Comparison of ENCODE assay signal across 23 cellular contexts in genomic region chr16:16797239-16797638, GRCh38.
DNase-seq lines count a peak whose midpoint lies in the region; ATAC-seq and TF ChIP-seq lines count a peak whose summit lies in the region.
"Had no signal": no experiment of that assay in that cellular context is flagged by ENCODE, and none has a peak within 500 bp of the region (broad histone marks: within the 10 kb centered on the region; RNA-seq: fewer than 3 reads in every experiment).

No MANE protein-coding gene starts in this region.

- H3K4me1 ChIP-seq in MM.1S (ENCODE audit: low read length) (no peaks in the 10 kb centered on the region), neural progenitor cell (no peaks in the 10 kb centered on the region)
- H3K4me1 ChIP-seq: lower lobe of right lung, Peyer's patch, transverse colon had no signal

- no peaks in the 10 kb centered on the region for H3K36me3 Mint-ChIP-seq in activated naive CD4-positive, alpha-beta T cell treated with anti-CD3 and anti-CD28 coated beads, Interleukin-2, amount 10 ng/mL, durations not matched to agents 7 days and 5 days
- H3K36me3 Mint-ChIP-seq in WTC11 = no peaks in the 10 kb centered on the region
- no peaks in the 10 kb centered on the region for H3K36me3 Mint-ChIP-seq in neural progenitor cell
- H3K36me3 Mint-ChIP-seq: CD4-positive, alpha-beta memory T cell had no signal

- no peaks in the 10 kb centered on the region for H3K4me1 Mint-ChIP-seq in activated naive CD4-positive, alpha-beta T cell treated with anti-CD3 and anti-CD28 coated beads, Interleukin-2, amount 10 ng/mL, durations not matched to agents 7 days and 5 days
- H3K4me1 Mint-ChIP-seq in WTC11 (no peaks in the 10 kb centered on the region), neural progenitor cell (no peaks in the 10 kb centered on the region)
- H3K4me1 Mint-ChIP-seq: activated CD4-positive, alpha-beta T cell treated with anti-CD3 and anti-CD28 coated beads, Interleukin-2, amount 10 ng/mL, durations not matched to agents 7 days and 5 days; CD4-positive, alpha-beta memory T cell; stimulated activated naive CD8-positive, alpha-beta T cell treated with anti-CD3 and anti-CD28 coated beads, Interleukin-15, amount 100 ng/mL, for 72 hours had no signal

- H3K27me3 ChIP-seq in MM.1S (replicated peaks; ENCODE audit: insufficient read depth, low read length) = no peaks in the 10 kb centered on the region
- no peaks in the 10 kb centered on the region for H3K27me3 ChIP-seq in neural progenitor cell
- H3K27me3 ChIP-seq: cardiac muscle cell, Peyer's patch, transverse colon had no signal

- no peak overlapping the region for H2AFZ ChIP-seq in MM.1S (ENCODE audit: low read length)
- H2AFZ ChIP-seq in neural progenitor cell (replicated peaks) = no peak overlapping the region

- peak; percentile 21 for DNase-seq in activated naive CD4-positive, alpha-beta T cell treated with anti-CD3 and anti-CD28 coated beads, Interleukin-2, amount 10 ng/mL, durations not matched to agents 7 days and 5 days
- DNase-seq in activated naive CD4-positive, alpha-beta T cell treated with Interleukin-2 at 50 U/mL for 16 hours = no peak
- DNase-seq in MM.1S (peak; percentile 45), WTC11 (ENCODE audit: low spot score) (peak; percentile 17), neural progenitor cell (ENCODE audit: low spot score) (peak; percentile 59), foreskin fibroblast (no peak), activated gamma-delta T cell (lab: John Stamatoyannopoulos, UW) (no peak)
- DNase-seq: activated CD4-positive, alpha-beta T cell treated with anti-CD3 and anti-CD28 coated beads, Interleukin-2, amount 10 ng/mL, durations not matched to agents 7 days and 5 days; activated effector memory CD4-positive, alpha-beta T cell treated with anti-CD3 and anti-CD28 coated beads, Interleukin-2, amount 50 U/mL, for 16 hours; amygdala; CD4-positive, alpha-beta memory T cell; islet precursor cell; lower lobe of right lung; NCI-H1694; NCI-H774; nucleus accumbens; Peyer's patch; stimulated activated CD4-positive, alpha-beta T cell treated with anti-CD3 and anti-CD28 coated beads, Interleukin-4, amount 100 ng/mL, for 24 hours; stimulated activated naive CD8-positive, alpha-beta T cell treated with anti-CD3 and anti-CD28 coated beads, Interleukin-15, amount 100 ng/mL, for 72 hours; transverse colon had no signal

- POLR2A ChIA-PET in WTC11 (lab: Charles Lee) = no interaction called here

- CTCF ChIA-PET in activated naive CD4-positive, alpha-beta T cell treated with anti-CD3 and anti-CD28 coated beads, Interleukin-2, amount 10 ng/mL, durations not matched to agents 7 days and 5 days (lab: Charles Lee) = no interaction called here
- CTCF ChIA-PET in WTC11 (lab: Charles Lee) = no interaction called here

- TF ChIP-seq CTCF in MM.1S (IDR thresholded peaks at IDR 0.05; ENCODE audit: low read length) = no peak
- no peak for TF ChIP-seq CTCF in WTC11 (IDR thresholded peaks at IDR 0.05)
- no peak for TF ChIP-seq CTCF in neural progenitor cell (IDR thresholded peaks at IDR 0.05)
- TF ChIP-seq CTCF in foreskin fibroblast (IDR thresholded peaks at IDR 0.05; ENCODE audit: low read depth, low read length) = no peak

- H3K4me2 ChIP-seq in MM.1S (ENCODE audit: low read depth, low read length) (no peak overlapping the region), neural progenitor cell (no peak overlapping the region)

- peaks cover 2% of the 10 kb centered on the region for H3K9me3 Mint-ChIP-seq in activated naive CD4-positive, alpha-beta T cell treated with anti-CD3 and anti-CD28 coated beads, Interleukin-2, amount 10 ng/mL, durations not matched to agents 7 days and 5 days
- peaks cover 2% of the 10 kb centered on the region for H3K9me3 Mint-ChIP-seq in WTC11
- H3K9me3 Mint-ChIP-seq in neural progenitor cell = no peaks in the 10 kb centered on the region
- H3K9me3 Mint-ChIP-seq: activated CD4-positive, alpha-beta T cell treated with anti-CD3 and anti-CD28 coated beads, Interleukin-2, amount 10 ng/mL, durations not matched to agents 7 days and 5 days; stimulated activated naive CD8-positive, alpha-beta T cell treated with anti-CD3 and anti-CD28 coated beads, Interleukin-15, amount 100 ng/mL, for 72 hours had no signal

- H3K9ac ChIP-seq in MM.1S (ENCODE audit: low read length) (no peak overlapping the region), neural progenitor cell (no peak overlapping the region)

- no peaks in the 10 kb centered on the region for H3K36me3 ChIP-seq in MM.1S (replicated peaks; ENCODE audit: insufficient read depth, low read length)
- H3K36me3 ChIP-seq in neural progenitor cell = no peaks in the 10 kb centered on the region
- H3K36me3 ChIP-seq: cardiac muscle cell, lower lobe of right lung, Peyer's patch, transverse colon had no signal

- no peak overlapping the region for H3K4me3 ChIP-seq in MM.1S (ENCODE audit: low read length)
- no peak overlapping the region for H3K4me3 ChIP-seq in neural progenitor cell
- no peak overlapping the region for H3K4me3 ChIP-seq in foreskin fibroblast (ENCODE audit: low read depth in 1 of 2, low read length in 2 of 2)
- H3K4me3 ChIP-seq: cardiac muscle cell, lower lobe of right lung, Peyer's patch, transverse colon had no signal

- H3K27ac ChIP-seq in MM.1S (ENCODE audit: low read length) = no peak overlapping the region
- no peak overlapping the region for H3K27ac ChIP-seq in neural progenitor cell
- H3K27ac ChIP-seq: cardiac muscle cell, epithelial cell of prostate, lower lobe of right lung, Peyer's patch, transverse colon had no signal

- H3K9me2 ChIP-seq in MM.1S (replicated peaks; ENCODE audit: insufficient read depth, low read length) = no peaks in the 10 kb centered on the region

- H3F3A ChIP-seq in MM.1S (ENCODE audit: insufficient read depth, low read length) (no peaks in the 10 kb centered on the region), neural progenitor cell (ENCODE audit: low read depth) (no peaks in the 10 kb centered on the region)

- H3K9me3 ChIP-seq in MM.1S (replicated peaks; ENCODE audit: insufficient read depth, low read length) (no peaks in the 10 kb centered on the region), neural progenitor cell (ENCODE audit: low read depth) (no peaks in the 10 kb centered on the region)
- H3K9me3 ChIP-seq: lower lobe of right lung, Peyer's patch, transverse colon had no signal

- H3K27me3 Mint-ChIP-seq in activated naive CD4-positive, alpha-beta T cell treated with anti-CD3 and anti-CD28 coated beads, Interleukin-2, amount 10 ng/mL, durations not matched to agents 7 days and 5 days = no peaks in the 10 kb centered on the region
- H3K27me3 Mint-ChIP-seq in WTC11 (ENCODE audit: low read depth) (peaks cover 22% of the 10 kb centered on the region), neural progenitor cell (ENCODE audit: insufficient read depth, low read depth) (peaks cover 3% of the 10 kb centered on the region)
- H3K27me3 Mint-ChIP-seq: activated CD4-positive, alpha-beta T cell treated with anti-CD3 and anti-CD28 coated beads, Interleukin-2, amount 10 ng/mL, durations not matched to agents 7 days and 5 days had no signal

- no peak overlapping the region for H3K27ac Mint-ChIP-seq in activated naive CD4-positive, alpha-beta T cell treated with anti-CD3 and anti-CD28 coated beads, Interleukin-2, amount 10 ng/mL, durations not matched to agents 7 days and 5 days
- no peak overlapping the region for H3K27ac Mint-ChIP-seq in WTC11
- H3K27ac Mint-ChIP-seq in neural progenitor cell = no peak overlapping the region
- H3K27ac Mint-ChIP-seq: activated CD4-positive, alpha-beta T cell treated with anti-CD3 and anti-CD28 coated beads, Interleukin-2, amount 10 ng/mL, durations not matched to agents 7 days and 5 days; CD4-positive, alpha-beta memory T cell; stimulated activated naive CD8-positive, alpha-beta T cell treated with anti-CD3 and anti-CD28 coated beads, Interleukin-15, amount 100 ng/mL, for 72 hours had no signal

- H4K20me1 ChIP-seq in MM.1S (ENCODE audit: insufficient read depth, low read length) (no peaks in the 10 kb centered on the region), neural progenitor cell (ENCODE audit: low read depth) (no peaks in the 10 kb centered on the region)

- no peak overlapping the region for H3K4me3 Mint-ChIP-seq in activated naive CD4-positive, alpha-beta T cell treated with anti-CD3 and anti-CD28 coated beads, Interleukin-2, amount 10 ng/mL, durations not matched to agents 7 days and 5 days
- H3K4me3 Mint-ChIP-seq in WTC11 = no peak overlapping the region
- H3K4me3 Mint-ChIP-seq in neural progenitor cell = no peak overlapping the region
- H3K4me3 Mint-ChIP-seq: activated CD4-positive, alpha-beta T cell treated with anti-CD3 and anti-CD28 coated beads, Interleukin-2, amount 10 ng/mL, durations not matched to agents 7 days and 5 days; CD4-positive, alpha-beta memory T cell; stimulated activated naive CD8-positive, alpha-beta T cell treated with anti-CD3 and anti-CD28 coated beads, Interleukin-15, amount 100 ng/mL, for 72 hours had no signal

- no peaks in the 10 kb centered on the region for H3K79me2 ChIP-seq in MM.1S (ENCODE audit: low read length)
- no peaks in the 10 kb centered on the region for H3K79me2 ChIP-seq in neural progenitor cell (ENCODE audit: low read depth)

- no peak for ATAC-seq in WTC11
- ATAC-seq in HG02840 (IDR thresholded peaks at IDR 0.05; ENCODE audit: low FRiP score, unreplicated experiment) = no peak
- ATAC-seq: lower lobe of right lung; stimulated activated naive CD8-positive, alpha-beta T cell treated with anti-CD3 and anti-CD28 coated beads, Interleukin-15, amount 100 ng/mL, for 72 hours had no signal

TF ChIP-seq in WTC11, 78 proteins besides CTCF, POLR2A, EP300 and RAD21:
- no peak for TF ChIP-seq EMX1 (CRISPR knock-in tag; IDR thresholded peaks at IDR 0.05)
- TF ChIP-seq TCF7 (CRISPR knock-in tag; IDR thresholded peaks at IDR 0.05; ENCODE audit: low read depth) = no peak
- TF ChIP-seq GRHL2 (CRISPR knock-in tag; IDR thresholded peaks at IDR 0.05; ENCODE audit: insufficient replicate concordance, severe bottlenecking) = no peak
- TF ChIP-seq NR1H2 (CRISPR knock-in tag; IDR thresholded peaks at IDR 0.05) = no peak
- no peak for TF ChIP-seq CDX4 (CRISPR knock-in tag; IDR thresholded peaks at IDR 0.05; ENCODE audit: borderline replicate concordance)
- TF ChIP-seq NFE2L1 (CRISPR knock-in tag; IDR thresholded peaks at IDR 0.05) = no peak
- no peak for TF ChIP-seq CBFB (CRISPR knock-in tag; IDR thresholded peaks at IDR 0.05; ENCODE audit: low read depth)
- TF ChIP-seq JAZF1 (CRISPR knock-in tag; IDR thresholded peaks at IDR 0.05) = no peak
- TF ChIP-seq OVOL2 (CRISPR knock-in tag; IDR thresholded peaks at IDR 0.05; ENCODE audit: borderline replicate concordance) = no peak
- no peak for TF ChIP-seq FOXK1 (CRISPR knock-in tag; IDR thresholded peaks at IDR 0.05)

Comparison
In these comparisons a context has a peak if more than half of its experiments do, and no peak if none do; other contexts are left out.
1. DNase-seq: peak in activated naive CD4-positive, alpha-beta T cell treated with anti-CD3 and anti-CD28 coated beads, Interleukin-2, amount 10 ng/mL, durations not matched to agents 7 days and 5 days (single experiment), MM.1S (single experiment), WTC11 (single experiment) and neural progenitor cell (single experiment); none in activated naive CD4-positive, alpha-beta T cell treated with Interleukin-2 at 50 U/mL for 16 hours (single experiment), foreskin fibroblast (0 of 2) and activated gamma-delta T cell (single experiment).